Comparison of ENCODE assay signal across 1 cellular context in the genomic region with DNA sequence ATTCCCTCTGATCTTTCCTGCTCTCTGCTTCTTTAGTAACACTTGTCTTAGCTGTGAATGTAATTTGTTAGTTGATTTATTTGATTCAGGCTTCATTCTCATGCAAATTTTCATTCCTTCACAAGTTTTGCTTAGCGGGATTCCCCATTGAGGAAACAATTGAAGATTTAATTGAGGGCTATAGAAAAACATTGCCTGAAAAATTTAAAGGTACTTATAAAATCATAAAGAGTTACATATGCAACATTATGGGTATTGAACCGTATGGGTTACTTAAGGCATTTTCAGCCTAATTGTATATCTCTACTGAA.
A peak's percentile ranks its signal among the peaks of the same experiment; 100 is the strongest.
TF ChIP-seq lines count a peak whose summit lies in the region.

No MANE protein-coding gene starts in this region.

TF ChIP-seq in K562, 482 proteins besides CTCF, POLR2A, EP300 and RAD21:
- TF ChIP-seq NCOA2 (IDR thresholded peaks at IDR 0.05; ENCODE audit: partially characterized antibody in 2 of 2) (peak in 1 of 2 experiments; percentile 4), GABPA (tag; conservative IDR thresholded peaks at IDR 0.05; ENCODE audit: low read depth) (0 out of 2 replicates have a peak, but pooled peaks have one; percentile 21), ARNT (IDR thresholded peaks at IDR 0.05) (0 out of 4 replicates have a peak, but pooled peaks of 1 of the 2 experiments have one; percentile 3), SMARCA5 (IDR thresholded peaks at IDR 0.05) (peak; percentile 68; the same call in 1 of the 2 replicates), NR2F6 (CRISPR knock-in tag; IDR thresholded peaks at IDR 0.05) (0 out of 2 replicates have a peak, but pooled peaks have one; percentile 62), U2AF1 (optimal IDR thresholded peaks at IDR 0.05; ENCODE audit: low read depth, low read length) (no peak), TBL1XR1 (IDR thresholded peaks at IDR 0.05; ENCODE audit: low read length in 2 of 2) (0 out of 4 replicates have a peak, but pooled peaks of 1 of the 2 experiments have one; percentile 1), SMAD1 (IDR thresholded peaks at IDR 0.05; ENCODE audit: low read depth, low read length, partially characterized antibody) (no peak), SIN3B (IDR thresholded peaks at IDR 0.05; ENCODE audit: low read depth) (0 out of 2 replicates have a peak, but pooled peaks have one; percentile 6), TEAD1 (CRISPR knock-in tag; IDR thresholded peaks at IDR 0.05) (0 out of 4 replicates have a peak, but pooled peaks of 1 of the 2 experiments have one; percentile 1), POLR2AphosphoS2 (IDR thresholded peaks at IDR 0.05; ENCODE audit: low read length) (no peak), LEF1 (IDR thresholded peaks at IDR 0.05) (0 out of 2 replicates have a peak, but pooled peaks have one; percentile 1), TCFL5 (CRISPR knock-in tag; conservative IDR thresholded peaks at IDR 0.05) (peak; percentile 53; the same call in 1 of the 2 replicates), ZZZ3 (IDR thresholded peaks at IDR 0.05) (peak; percentile 69; the same call in 1 of the 2 replicates), THRAP3 (IDR thresholded peaks at IDR 0.05; ENCODE audit: borderline replicate concordance) (peak; percentile 84; the same call in 1 of the 2 replicates), ARID2 (IDR thresholded peaks at IDR 0.05) (no peak), ZFP30 (CRISPR knock-in tag; IDR thresholded peaks at IDR 0.05; ENCODE audit: borderline replicate concordance) (0 out of 2 replicates have a peak, but pooled peaks have one; percentile 49), TRIM24 (IDR thresholded peaks at IDR 0.05) (0 out of 4 replicates have a peak, but pooled peaks of 1 of the 2 experiments have one; percentile 1), GATAD2B (IDR thresholded peaks at IDR 0.05; ENCODE audit: borderline replicate concordance) (0 out of 2 replicates have a peak, but pooled peaks have one; percentile 15), ZNF76 (CRISPR knock-in tag; IDR thresholded peaks at IDR 0.05; ENCODE audit: borderline replicate concordance) (no peak), RBM17 (IDR thresholded peaks at IDR 0.05; ENCODE audit: borderline replicate concordance, low read depth, low read length) (no peak), TAF9B (IDR thresholded peaks at IDR 0.05; ENCODE audit: partially characterized antibody) (peak; percentile 36)
- TF ChIP-seq, protein P1, sequence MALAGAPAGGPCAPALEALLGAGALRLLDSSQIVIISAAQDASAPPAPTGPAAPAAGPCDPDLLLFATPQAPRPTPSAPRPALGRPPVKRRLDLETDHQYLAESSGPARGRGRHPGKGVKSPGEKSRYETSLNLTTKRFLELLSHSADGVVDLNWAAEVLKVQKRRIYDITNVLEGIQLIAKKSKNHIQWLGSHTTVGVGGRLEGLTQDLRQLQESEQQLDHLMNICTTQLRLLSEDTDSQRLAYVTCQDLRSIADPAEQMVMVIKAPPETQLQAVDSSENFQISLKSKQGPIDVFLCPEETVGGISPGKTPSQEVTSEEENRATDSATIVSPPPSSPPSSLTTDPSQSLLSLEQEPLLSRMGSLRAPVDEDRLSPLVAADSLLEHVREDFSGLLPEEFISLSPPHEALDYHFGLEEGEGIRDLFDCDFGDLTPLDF (CRISPR knock-in tag; IDR thresholded peaks at IDR 0.05): 0 out of 2 replicates have a peak, but pooled peaks have one; percentile 11
- TF ChIP-seq, protein P2, sequence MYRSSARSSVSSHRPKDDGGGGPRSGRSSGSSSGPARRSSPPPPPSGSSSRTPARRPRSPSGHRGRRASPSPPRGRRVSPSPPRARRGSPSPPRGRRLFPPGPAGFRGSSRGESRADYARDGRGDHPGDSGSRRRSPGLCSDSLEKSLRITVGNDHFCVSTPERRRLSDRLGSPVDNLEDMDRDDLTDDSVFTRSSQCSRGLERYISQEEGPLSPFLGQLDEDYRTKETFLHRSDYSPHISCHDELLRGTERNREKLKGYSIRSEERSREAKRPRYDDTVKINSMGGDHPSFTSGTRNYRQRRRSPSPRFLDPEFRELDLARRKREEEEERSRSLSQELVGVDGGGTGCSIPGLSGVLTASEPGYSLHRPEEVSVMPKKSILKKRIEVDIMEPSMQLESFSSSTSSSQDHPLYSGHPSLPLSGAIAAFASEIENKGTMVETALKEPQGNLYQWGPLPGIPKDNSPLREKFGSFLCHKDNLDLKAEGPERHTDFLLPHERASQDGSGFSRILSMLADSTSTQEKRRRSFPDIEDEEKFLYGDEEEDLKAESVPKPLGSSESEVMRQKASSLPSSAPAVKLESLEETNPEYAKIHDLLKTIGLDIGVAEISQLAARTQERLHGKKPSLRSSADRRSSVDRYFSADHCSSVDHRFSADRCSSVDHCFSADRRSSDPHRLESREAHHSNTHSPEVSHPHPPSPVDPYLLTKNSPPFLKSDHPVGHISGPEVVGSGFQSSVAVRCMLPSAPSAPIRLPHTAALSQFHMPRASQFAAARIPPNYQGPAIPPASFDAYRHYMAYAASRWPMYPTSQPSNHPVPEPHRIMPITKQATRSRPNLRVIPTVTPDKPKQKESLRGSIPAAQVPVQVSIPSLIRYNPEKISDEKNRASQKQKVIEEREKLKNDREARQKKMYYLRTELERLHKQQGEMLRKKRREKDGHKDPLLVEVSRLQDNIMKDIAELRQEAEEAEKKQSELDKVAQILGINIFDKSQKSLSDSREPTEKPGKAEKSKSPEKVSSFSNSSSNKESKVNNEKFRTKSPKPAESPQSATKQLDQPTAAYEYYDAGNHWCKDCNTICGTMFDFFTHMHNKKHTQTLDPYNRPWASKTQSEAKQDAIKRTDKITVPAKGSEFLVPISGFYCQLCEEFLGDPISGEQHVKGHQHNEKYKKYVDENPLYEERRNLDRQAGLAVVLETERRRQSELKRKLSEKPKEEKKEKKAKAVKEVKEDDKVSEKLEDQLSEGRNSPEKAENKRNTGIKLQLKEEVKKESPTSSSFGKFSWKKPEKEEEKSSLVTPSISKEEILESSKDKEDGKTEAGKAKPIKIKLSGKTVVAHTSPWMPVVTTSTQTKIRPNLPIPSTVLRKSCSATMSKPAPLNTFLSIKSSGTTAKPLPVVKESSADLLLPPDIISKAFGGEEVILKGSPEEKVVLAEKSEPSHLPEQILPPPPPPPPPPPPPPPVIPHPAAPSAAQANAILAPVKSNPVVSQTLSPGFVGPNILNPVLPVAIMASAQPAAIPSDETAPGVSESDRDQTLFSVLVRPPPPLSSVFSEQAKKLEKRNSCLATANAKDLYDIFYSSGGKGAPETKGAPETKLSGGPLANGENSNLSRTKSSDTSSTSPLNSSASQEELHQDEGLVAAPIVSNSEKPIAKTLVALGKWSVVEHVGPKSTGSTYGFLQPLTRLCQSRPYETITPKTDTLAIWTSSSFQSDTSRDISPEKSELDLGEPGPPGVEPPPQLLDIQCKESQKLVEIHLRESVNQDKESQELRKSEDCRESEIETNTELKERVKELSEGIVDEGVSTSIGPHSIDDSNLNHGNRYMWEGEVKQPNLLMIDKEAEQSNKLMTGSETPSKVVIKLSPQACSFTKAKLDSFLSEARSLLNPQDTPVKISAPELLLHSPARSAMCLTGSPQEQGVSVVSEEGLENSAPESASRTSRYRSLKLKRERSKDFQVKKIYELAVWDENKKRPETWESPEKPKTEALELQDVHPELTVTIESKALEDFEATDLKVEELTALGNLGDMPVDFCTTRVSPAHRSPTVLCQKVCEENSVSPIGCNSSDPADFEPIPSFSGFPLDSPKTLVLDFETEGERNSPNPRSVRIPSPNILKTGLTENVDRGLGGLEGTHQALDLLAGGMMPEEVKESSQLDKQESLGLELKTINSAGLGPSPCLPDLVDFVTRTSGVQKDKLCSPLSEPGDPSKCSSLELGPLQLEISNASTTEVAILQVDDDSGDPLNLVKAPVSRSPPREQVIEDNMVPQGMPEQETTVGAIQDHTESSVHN (IDR thresholded peaks at IDR 0.05; ENCODE audit: borderline replicate concordance in 1 of 2, low read depth in 1 of 2): peak in 1 of 2 experiments; percentile 84; a peak in 1 of 4 replicates
- TF ChIP-seq, protein P3, sequence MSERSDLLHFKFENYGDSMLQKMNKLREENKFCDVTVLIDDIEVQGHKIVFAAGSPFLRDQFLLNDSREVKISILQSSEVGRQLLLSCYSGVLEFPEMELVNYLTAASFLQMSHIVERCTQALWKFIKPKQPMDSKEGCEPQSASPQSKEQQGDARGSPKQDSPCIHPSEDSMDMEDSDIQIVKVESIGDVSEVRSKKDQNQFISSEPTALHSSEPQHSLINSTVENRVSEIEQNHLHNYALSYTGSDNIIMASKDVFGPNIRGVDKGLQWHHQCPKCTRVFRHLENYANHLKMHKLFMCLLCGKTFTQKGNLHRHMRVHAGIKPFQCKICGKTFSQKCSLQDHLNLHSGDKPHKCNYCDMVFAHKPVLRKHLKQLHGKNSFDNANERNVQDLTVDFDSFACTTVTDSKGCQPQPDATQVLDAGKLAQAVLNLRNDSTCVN (CRISPR knock-in tag; IDR thresholded peaks at IDR 0.05): peak; percentile 34; the same call in 1 of the 2 replicates
- TF ChIP-seq, protein P4, sequence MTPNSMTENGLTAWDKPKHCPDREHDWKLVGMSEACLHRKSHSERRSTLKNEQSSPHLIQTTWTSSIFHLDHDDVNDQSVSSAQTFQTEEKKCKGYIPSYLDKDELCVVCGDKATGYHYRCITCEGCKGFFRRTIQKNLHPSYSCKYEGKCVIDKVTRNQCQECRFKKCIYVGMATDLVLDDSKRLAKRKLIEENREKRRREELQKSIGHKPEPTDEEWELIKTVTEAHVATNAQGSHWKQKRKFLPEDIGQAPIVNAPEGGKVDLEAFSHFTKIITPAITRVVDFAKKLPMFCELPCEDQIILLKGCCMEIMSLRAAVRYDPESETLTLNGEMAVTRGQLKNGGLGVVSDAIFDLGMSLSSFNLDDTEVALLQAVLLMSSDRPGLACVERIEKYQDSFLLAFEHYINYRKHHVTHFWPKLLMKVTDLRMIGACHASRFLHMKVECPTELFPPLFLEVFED (CRISPR knock-in tag; conservative IDR thresholded peaks at IDR 0.05): 0 out of 2 replicates have a peak, but pooled peaks have one; percentile 29
- TF ChIP-seq, protein P5, sequence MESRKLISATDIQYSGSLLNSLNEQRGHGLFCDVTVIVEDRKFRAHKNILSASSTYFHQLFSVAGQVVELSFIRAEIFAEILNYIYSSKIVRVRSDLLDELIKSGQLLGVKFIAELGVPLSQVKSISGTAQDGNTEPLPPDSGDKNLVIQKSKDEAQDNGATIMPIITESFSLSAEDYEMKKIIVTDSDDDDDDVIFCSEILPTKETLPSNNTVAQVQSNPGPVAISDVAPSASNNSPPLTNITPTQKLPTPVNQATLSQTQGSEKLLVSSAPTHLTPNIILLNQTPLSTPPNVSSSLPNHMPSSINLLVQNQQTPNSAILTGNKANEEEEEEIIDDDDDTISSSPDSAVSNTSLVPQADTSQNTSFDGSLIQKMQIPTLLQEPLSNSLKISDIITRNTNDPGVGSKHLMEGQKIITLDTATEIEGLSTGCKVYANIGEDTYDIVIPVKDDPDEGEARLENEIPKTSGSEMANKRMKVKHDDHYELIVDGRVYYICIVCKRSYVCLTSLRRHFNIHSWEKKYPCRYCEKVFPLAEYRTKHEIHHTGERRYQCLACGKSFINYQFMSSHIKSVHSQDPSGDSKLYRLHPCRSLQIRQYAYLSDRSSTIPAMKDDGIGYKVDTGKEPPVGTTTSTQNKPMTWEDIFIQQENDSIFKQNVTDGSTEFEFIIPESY (CRISPR knock-in tag; IDR thresholded peaks at IDR 0.05): peak; percentile 87
- TF ChIP-seq, protein P6, sequence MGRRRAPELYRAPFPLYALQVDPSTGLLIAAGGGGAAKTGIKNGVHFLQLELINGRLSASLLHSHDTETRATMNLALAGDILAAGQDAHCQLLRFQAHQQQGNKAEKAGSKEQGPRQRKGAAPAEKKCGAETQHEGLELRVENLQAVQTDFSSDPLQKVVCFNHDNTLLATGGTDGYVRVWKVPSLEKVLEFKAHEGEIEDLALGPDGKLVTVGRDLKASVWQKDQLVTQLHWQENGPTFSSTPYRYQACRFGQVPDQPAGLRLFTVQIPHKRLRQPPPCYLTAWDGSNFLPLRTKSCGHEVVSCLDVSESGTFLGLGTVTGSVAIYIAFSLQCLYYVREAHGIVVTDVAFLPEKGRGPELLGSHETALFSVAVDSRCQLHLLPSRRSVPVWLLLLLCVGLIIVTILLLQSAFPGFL (CRISPR knock-in tag; IDR thresholded peaks at IDR 0.05): 0 out of 2 replicates have a peak, but pooled peaks have one; percentile 64
